In the genomic region with DNA sequence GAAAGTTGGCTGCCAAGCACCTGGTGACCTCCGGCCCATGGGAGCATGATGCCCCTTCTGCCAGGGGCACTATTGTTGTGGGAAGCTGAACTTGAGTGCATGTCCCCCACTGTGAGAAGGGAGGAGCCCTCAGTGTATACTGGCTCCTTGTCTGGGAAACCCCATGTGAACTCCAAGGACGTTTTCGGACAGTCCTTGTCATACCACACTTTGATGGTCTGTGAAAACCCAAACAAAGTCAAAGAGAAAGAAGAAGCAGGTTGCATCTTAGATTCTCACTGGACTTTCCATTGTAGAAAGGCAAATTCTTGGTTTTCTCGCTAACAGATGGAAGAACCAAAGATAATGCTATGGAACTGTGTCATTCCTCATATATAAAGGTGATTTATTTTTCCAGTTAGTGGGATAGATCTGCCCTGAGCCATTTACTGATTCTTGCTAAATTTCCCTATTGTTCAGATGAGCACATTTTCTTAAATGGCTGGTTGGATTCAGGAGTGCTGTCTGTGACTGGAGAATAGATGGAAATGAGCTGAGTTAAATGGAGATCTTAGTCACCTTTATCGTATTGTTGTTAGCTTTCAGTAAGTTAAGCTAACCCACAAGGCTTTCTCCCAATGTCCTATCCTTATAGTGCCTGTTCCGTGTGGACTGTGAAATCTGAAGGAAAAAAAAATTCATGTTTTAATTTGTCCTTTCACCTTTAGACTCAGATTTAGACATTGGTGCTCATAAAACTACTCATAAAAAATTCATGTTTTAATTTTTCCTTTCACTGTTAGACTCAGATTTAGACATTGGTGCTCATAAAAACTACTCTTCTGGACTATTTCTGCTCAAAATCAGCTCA, we compare ENCODE assay signal across 20 cellular contexts.
DNase-seq lines count a peak whose midpoint lies in the region; ATAC-seq and TF ChIP-seq lines count a peak whose summit lies in the region.
"Had no signal": no experiment of that assay in that cellular context is flagged by ENCODE, and none has a peak within 500 bp of the region (broad histone marks: within the 10 kb centered on the region; RNA-seq: fewer than 3 reads in every experiment).

No MANE protein-coding gene starts in this region.

- H3K4me1 ChIP-seq in hepatocyte (ENCODE audit: insufficient read depth) (no peaks in the 10 kb centered on the region), gastrocnemius medialis (no peaks in the 10 kb centered on the region)

- TF ChIP-seq POLR2A in gastrocnemius medialis (IDR thresholded peaks at IDR 0.05) = no peak

- H3K4me3 Mint-ChIP-seq in stimulated activated naive B cell treated with anti-CD40 and anti-IgM and Interleukin-4, amounts not matched to agents 10 μg/mL and 1 μg/mL and 100 μg/mL, for 72 hours = no peak overlapping the region
- H3K4me3 Mint-ChIP-seq: H9; naive B cell; T-helper 2 cell treated with Interferon-gamma antibody and Interleukin-4, amounts not matched to agents 5 μg/mL and 100 μg/mL, for 36 hours had no signal

- H3K27me3 Mint-ChIP-seq in stimulated activated naive B cell treated with anti-CD40 and anti-IgM and Interleukin-4, amounts not matched to agents 10 μg/mL and 1 μg/mL and 100 μg/mL, for 72 hours = peaks cover 11 to 16% of the 10 kb centered on the region in 2 donors

- 80% methylated on average over 6 of the region's 6 CpGs for WGBS in hepatocyte (ENCODE audit: low lambda C conversion rate, missing lambda C conversion rate)

- peaks cover 0 to 1% of the 10 kb centered on the region in 2 donors for H3K4me1 Mint-ChIP-seq in stimulated activated naive B cell treated with anti-CD40 and anti-IgM and Interleukin-4, amounts not matched to agents 10 μg/mL and 1 μg/mL and 100 μg/mL, for 72 hours
- H3K4me1 Mint-ChIP-seq: H9, naive B cell had no signal

- intact Hi-C loops in posterior cingulate gyrus (cut with DNase I) (no loop called here), gastrocnemius medialis (cut with DNase I; ENCODE audit: low total_unique reads) (no loop called here)

- in situ Hi-C loops in gastrocnemius medialis (cut with MboI; ENCODE audit: low sequenced_read_pairs in 4 of 4) = no loop called here

- no peak overlapping the region for H3K4me2 ChIP-seq in hepatocyte

- H4K20me1 ChIP-seq in hepatocyte (ENCODE audit: insufficient read depth, poor library complexity, severe bottlenecking) = no peaks in the 10 kb centered on the region

- H3K36me3 ChIP-seq in hepatocyte (replicated peaks; ENCODE audit: insufficient read depth, low read depth) = no peaks in the 10 kb centered on the region
- no peaks in the 10 kb centered on the region for H3K36me3 ChIP-seq in gastrocnemius medialis

- no peaks in the 10 kb centered on the region for H3K9me2 ChIP-seq in hepatocyte (replicated peaks; ENCODE audit: insufficient read depth)

- no peaks in the 10 kb centered on the region for H3K79me2 ChIP-seq in hepatocyte

- H3K9me3 Mint-ChIP-seq in stimulated activated naive B cell treated with anti-CD40 and anti-IgM and Interleukin-4, amounts not matched to agents 10 μg/mL and 1 μg/mL and 100 μg/mL, for 72 hours = peaks cover 0 to 2% of the 10 kb centered on the region in 2 donors
- H3K9me3 Mint-ChIP-seq: H9; T-helper 2 cell treated with Interferon-gamma antibody and Interleukin-4, amounts not matched to agents 5 μg/mL and 100 μg/mL, for 36 hours had no signal

- H3K4me3 ChIP-seq in hepatocyte = no peak overlapping the region
- no peak overlapping the region for H3K4me3 ChIP-seq in gastrocnemius medialis

- no peak for TF ChIP-seq CTCF in hepatocyte (IDR thresholded peaks at IDR 0.05; ENCODE audit: poor library complexity)
- TF ChIP-seq CTCF in gastrocnemius medialis (IDR thresholded peaks at IDR 0.05 in 4 of 5, conservative IDR thresholded peaks at IDR 0.05 in 1 of 5) = no peak

- no peaks in the 10 kb centered on the region for H3K27me3 ChIP-seq in hepatocyte
- H3K27me3 ChIP-seq in gastrocnemius medialis = no peaks in the 10 kb centered on the region

- H2AFZ ChIP-seq in hepatocyte = no peak overlapping the region

- ATAC-seq in GM18870 (IDR thresholded peaks at IDR 0.05; ENCODE audit: unreplicated experiment) (peak; percentile 82), GM21723 (IDR thresholded peaks at IDR 0.05; ENCODE audit: unreplicated experiment) (peak; percentile 83), HG03039 (IDR thresholded peaks at IDR 0.05; ENCODE audit: unreplicated experiment) (peak; percentile 95), gastrocnemius medialis (no peak)
- ATAC-seq in stimulated activated naive B cell treated with anti-CD40 and anti-IgM and Interleukin-4, amounts not matched to agents 10 μg/mL and 1 μg/mL and 100 μg/mL, for 72 hours (replicated peaks) = peak in 1 of 2 donors; percentile 82

- no peak for DNase-seq in stimulated activated naive B cell treated with anti-CD40 and anti-IgM and Interleukin-4, amounts not matched to agents 10 μg/mL and 1 μg/mL and 100 μg/mL, for 72 hours
- DNase-seq in posterior cingulate gyrus = no peak
- DNase-seq in hepatocyte (ENCODE audit: low spot score) = no peak
- DNase-seq in gastrocnemius medialis = no peak
- DNase-seq: activated CD4-positive, alpha-beta T cell treated with anti-CD3 and anti-CD28 coated beads for 1 hour; activated effector memory CD4-positive, alpha-beta T cell treated with anti-CD3 and anti-CD28 coated beads, Interleukin-2, amount 50 U/mL, for 16 hours; amygdala; caudate nucleus; COR-L47; effector CD4-positive, alpha-beta T cell; H9; naive B cell; NCI-H69; SIG-M5; small intestine had no signal

- H3K9me3 ChIP-seq in hepatocyte (ENCODE audit: low read depth) = no peaks in the 10 kb centered on the region
- no peaks in the 10 kb centered on the region for H3K9me3 ChIP-seq in gastrocnemius medialis

- H3K27ac Mint-ChIP-seq in stimulated activated naive B cell treated with anti-CD40 and anti-IgM and Interleukin-4, amounts not matched to agents 10 μg/mL and 1 μg/mL and 100 μg/mL, for 72 hours = peak overlapping the region; percentile 62
- H3K27ac Mint-ChIP-seq: H9; progenitor cell of endocrine pancreas; T-helper 2 cell treated with Interferon-gamma antibody and Interleukin-4, amounts not matched to agents 5 μg/mL and 100 μg/mL, for 36 hours had no signal

- H3K36me3 Mint-ChIP-seq in stimulated activated naive B cell treated with anti-CD40 and anti-IgM and Interleukin-4, amounts not matched to agents 10 μg/mL and 1 μg/mL and 100 μg/mL, for 72 hours = no peaks in the 10 kb centered on the region
- H3K36me3 Mint-ChIP-seq: naive B cell had no signal

- H3K27ac ChIP-seq in hepatocyte (no peak overlapping the region), gastrocnemius medialis (no peak overlapping the region)

Comparison
In these comparisons a context has a peak if more than half of its experiments do, and no peak if none do; other contexts are left out.
1. ATAC-seq: peak in GM18870 (single experiment), GM21723 (single experiment) and HG03039 (single experiment); none in gastrocnemius medialis (0 of 2).